Comparison of ENCODE assay signal across 9 cellular contexts in the genomic region with DNA sequence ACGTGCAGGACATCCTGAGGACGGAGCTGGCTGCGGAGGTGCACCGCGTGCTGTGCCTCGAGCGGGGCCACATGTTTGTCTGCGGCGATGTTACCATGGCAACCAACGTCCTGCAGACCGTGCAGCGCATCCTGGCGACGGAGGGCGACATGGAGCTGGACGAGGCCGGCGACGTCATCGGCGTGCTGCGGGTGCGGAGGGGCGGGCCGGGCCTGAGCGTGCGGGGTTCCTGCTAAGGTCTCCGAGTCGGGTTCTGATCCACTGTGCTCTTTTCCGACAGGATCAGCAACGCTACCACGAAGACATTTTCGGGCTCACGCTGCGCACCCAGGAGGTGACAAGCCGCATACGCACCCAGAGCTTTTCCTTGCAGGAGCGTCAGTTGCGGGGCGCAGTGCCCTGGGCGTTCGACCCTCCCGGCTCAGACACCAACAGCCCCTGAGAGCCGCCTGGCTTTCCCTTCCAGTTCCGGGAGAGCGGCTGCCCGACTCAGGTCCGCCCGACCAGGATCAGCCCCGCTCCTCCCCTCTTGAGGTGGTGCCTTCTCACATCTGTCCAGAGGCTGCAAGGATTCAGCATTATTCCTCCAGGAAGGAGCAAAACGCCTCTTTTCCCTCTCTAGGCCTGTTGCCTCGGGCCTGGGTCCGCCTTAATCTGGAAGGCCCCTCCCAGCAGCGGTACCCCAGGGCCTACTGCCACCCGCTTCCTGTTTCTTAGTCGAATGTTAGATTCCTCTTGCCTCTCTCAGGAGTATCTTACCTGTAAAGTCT. TPM values are rescaled to one million over a fixed set of nuclear protein-coding genes. Genes with fewer than 3 reads are reported as not detected.
DNase-seq lines count a peak whose midpoint lies in the region; ATAC-seq and TF ChIP-seq lines count a peak whose summit lies in the region.
"Had no signal": no experiment of that assay in that cellular context is flagged by ENCODE, and none has a peak within 500 bp of the region (broad histone marks: within the 10 kb centered on the region; RNA-seq: fewer than 3 reads in every experiment).

No MANE protein-coding gene starts in this region.

- H3K36me3 Mint-ChIP-seq in memory B cell = no peaks in the 10 kb centered on the region

- no peaks in the 10 kb centered on the region for H3K9me3 Mint-ChIP-seq in memory B cell

- H3K4me1 Mint-ChIP-seq in memory B cell = peaks cover 35% of the 10 kb centered on the region

- peaks cover 3% of the 10 kb centered on the region for H3K27me3 Mint-ChIP-seq in memory B cell

- H3K4me3 ChIP-seq in HUES48 (ENCODE audit: low read depth, low read length) = peak overlapping the region; percentile 61
- peak overlapping the region; percentile 20 to 70 (median 52) for H3K4me3 ChIP-seq in dorsolateral prefrontal cortex

- peak overlapping the region; percentile 98 for H3K4me3 Mint-ChIP-seq in memory B cell

- peak; percentile 72 for ATAC-seq in memory B cell (ENCODE audit: low read depth)
- ATAC-seq: Panc1 had no signal

- DNase-seq in GM04504 (ENCODE audit: low read depth) (peak; percentile 46), dorsolateral prefrontal cortex (peak; percentile 68 to 93 (median 86)), memory B cell (ENCODE audit: low spot score in 2 of 2) (peak; percentile 85 to 89), D341Med (ENCODE audit: low spot score) (no peak), dermis blood vessel endothelial cell (no peak)
- peak; percentile 92 for DNase-seq in activated CD4-positive, alpha-beta T cell treated with anti-CD3 and anti-CD28 coated beads, Interleukin-2, amount 50 U/mL, for 1 hour
- peak; percentile 75 to 84 for DNase-seq in stimulated activated CD8-positive, alpha-beta memory T cell treated with anti-CD3 and anti-CD28 coated beads, Interleukin-15, amount 100 ng/mL, for 48 hours (ENCODE audit: low read depth in 2 of 2)

- TF ChIP-seq CTCF in dorsolateral prefrontal cortex (IDR thresholded peaks at IDR 0.05 in 54 of 56, conservative IDR thresholded peaks at IDR 0.05 in 2 of 56; ENCODE audit: low read depth in 1 of 56, partially characterized antibody in 56 of 56) = peak in 28 of 56 donors; percentile 0 to 43 (median 16)

- peaks cover 39% of the 10 kb centered on the region for H3K27me3 ChIP-seq in HUES48 (ENCODE audit: control insufficient read depth, insufficient read depth, low read length)
- peaks cover 0 to 14% (median 0%) of the 10 kb centered on the region in 45 donors for H3K27me3 ChIP-seq in dorsolateral prefrontal cortex

- no peaks in the 10 kb centered on the region for H3K36me3 ChIP-seq in HUES48 (ENCODE audit: control insufficient read depth, insufficient read depth, low read length)

- H3K27ac Mint-ChIP-seq in memory B cell = peak overlapping the region; percentile 98

- H3K4me1 ChIP-seq in HUES48 (ENCODE audit: control insufficient read depth, insufficient read depth, low read length) = peaks cover 20% of the 10 kb centered on the region; the same call in 1 of the 2 replicates

- intact Hi-C loops in dorsolateral prefrontal cortex (cut with DNase I) = no loop called here

- no peaks in the 10 kb centered on the region for H3K9me3 ChIP-seq in HUES48 (ENCODE audit: control insufficient read depth, insufficient read depth, low read length)

- H3K9ac ChIP-seq in HUES48 (ENCODE audit: low read depth, low read length) = 0 out of 2 replicates have a peak overlapping the region, but pooled peaks have one; percentile 45

- H3K27ac ChIP-seq in HUES48 (ENCODE audit: low read depth, low read length) (no peak overlapping the region), dorsolateral prefrontal cortex (peak overlapping the region in 19 of 59 donors; percentile 1 to 73 (median 46))

RNA-seq across cellular contexts. Expression of a gene that starts 10.4 kb away (rescaled TPM):
- total RNA-seq in dorsolateral prefrontal cortex (10 to 100 TPM in 4 of 120 experiments, 1 to 10 TPM in 115, under 1 TPM in 1; 0.95 to 17.2 (median 4.5) TPM), dermis blood vessel endothelial cell (0.28 TPM in 1 of 2 replicates, not detected in the other)

RNA-seq across cellular contexts. Expression of a gene that starts 14.3 kb away (rescaled TPM):
- total RNA-seq in dorsolateral prefrontal cortex = 100 to 1,000 TPM in 3 of 120 experiments, 10 to 100 TPM in 117; 52.6 to 110 (median 74.3) TPM
- total RNA-seq in dermis blood vessel endothelial cell = 20.4 and 38.2 TPM in 2 replicates

RNA-seq across cellular contexts. Expression of a gene that starts 23.1 kb away (rescaled TPM):
- total RNA-seq in dorsolateral prefrontal cortex (10 to 100 TPM in 67 of 120 experiments, 1 to 10 TPM in 53; 3.3 to 39.1 (median 10.8) TPM), dermis blood vessel endothelial cell (33.4 and 103 TPM in 2 replicates)

RNA-seq across cellular contexts. Expression of a gene that starts 34.4 kb away (rescaled TPM):
- total RNA-seq in dorsolateral prefrontal cortex (10 to 100 TPM in 119 of 120 experiments, 1 to 10 TPM in 1; 8.5 to 47.8 (median 23.1) TPM), dermis blood vessel endothelial cell (0.42 TPM in 1 of 2 replicates, not detected in the other)

RNA-seq across cellular contexts. Expression of a gene that starts 35.8 kb away (rescaled TPM):
- total RNA-seq in dorsolateral prefrontal cortex (10 to 100 TPM in 118 of 120 experiments, 1 to 10 TPM in 2; 7.8 to 27.9 (median 19.3) TPM), dermis blood vessel endothelial cell (under 0.01 TPM in 1 of 2 replicates, not detected in the other)

Comparison
In these comparisons a context has a peak if more than half of its experiments do, and no peak if none do; other contexts are left out.
1. DNase-seq: peak in GM04504 (single experiment), activated CD4-positive, alpha-beta T cell treated with anti-CD3 and anti-CD28 coated beads, Interleukin-2, amount 50 U/mL, for 1 hour (single experiment), dorsolateral prefrontal cortex (10 of 10), memory B cell (2 of 2) and stimulated activated CD8-positive, alpha-beta memory T cell treated with anti-CD3 and anti-CD28 coated beads, Interleukin-15, amount 100 ng/mL, for 48 hours (2 of 2); none in D341Med (single experiment) and dermis blood vessel endothelial cell (single experiment).